Comparison of ENCODE assay signal across 5 cellular contexts in genomic region chr19:1251503-1252220, GRCh38. TPM values are rescaled to one million over a fixed set of nuclear protein-coding genes. Genes with fewer than 3 reads are reported as not detected.
DNase-seq lines count a peak whose midpoint lies in the region; ATAC-seq and TF ChIP-seq lines count a peak whose summit lies in the region.

No MANE protein-coding gene starts in this region.

- H3K4me3 Mint-ChIP-seq in activated T-helper 2 cell treated with anti-CD3 and anti-CD28 coated beads, Interferon-gamma antibody, Interleukin-2, Interleukin-4, amounts not matched to agents 10 μg/mL and 5 μg/mL and 100 μg/mL, durations not matched to agents 14 hours and 24 hours and 36 hours (ENCODE audit: low read depth): peak overlapping the region; percentile 93

- H3K9me3 ChIP-seq in MG63 (no peaks in the 10 kb centered on the region), liver (ENCODE audit: control insufficient read depth in 4 of 4, low read length in 3 of 4) (no peaks in the 10 kb centered on the region)

- peak overlapping the region; percentile 90 for H3K27ac Mint-ChIP-seq in activated T-helper 2 cell treated with anti-CD3 and anti-CD28 coated beads, Interferon-gamma antibody, Interleukin-2, Interleukin-4, amounts not matched to agents 10 μg/mL and 5 μg/mL and 100 μg/mL, durations not matched to agents 14 hours and 24 hours and 36 hours

- TF ChIP-seq CTCF in liver (IDR thresholded peaks at IDR 0.05; ENCODE audit: low read depth, low read length, missing input control): no peak

- no peaks in the 10 kb centered on the region for H3K27me3 Mint-ChIP-seq in activated T-helper 2 cell treated with anti-CD3 and anti-CD28 coated beads, Interferon-gamma antibody, Interleukin-2, Interleukin-4, amounts not matched to agents 10 μg/mL and 5 μg/mL and 100 μg/mL, durations not matched to agents 14 hours and 24 hours and 36 hours (ENCODE audit: low read depth)

- intact Hi-C loops in activated T-helper 2 cell treated with anti-CD3 and anti-CD28 coated beads, Interferon-gamma antibody, Interleukin-2, Interleukin-4, amounts not matched to agents 10 μg/mL and 5 μg/mL and 100 μg/mL, durations not matched to agents 14 hours and 24 hours and 36 hours (cut with micrococcal nuclease): no loop called here

- peaks cover 44% of the 10 kb centered on the region for H3K36me3 Mint-ChIP-seq in activated T-helper 2 cell treated with anti-CD3 and anti-CD28 coated beads, Interferon-gamma antibody, Interleukin-2, Interleukin-4, amounts not matched to agents 10 μg/mL and 5 μg/mL and 100 μg/mL, durations not matched to agents 14 hours and 24 hours and 36 hours (ENCODE audit: low read depth)

- peaks cover 19 to 63% (median 44%) of the 10 kb centered on the region in 4 donors for H3K4me1 ChIP-seq in liver (ENCODE audit: control insufficient read depth in 4 of 4, insufficient read depth in 4 of 4, low read length in 3 of 4)

- H3K4me3 ChIP-seq in MG63 (peak overlapping the region; percentile 69), liver (ENCODE audit: low read depth in 1 of 3, low read length in 3 of 3) (peak overlapping the region; percentile 55 to 75 (median 69))

- DNase-seq in MG63 (no peak), HuH-7 (ENCODE audit: low spot score) (no peak)
- DNase-seq in activated T-helper 2 cell treated with anti-CD3 and anti-CD28 coated beads, Interferon-gamma antibody, Interleukin-2, Interleukin-4, amounts not matched to agents 10 μg/mL and 5 μg/mL and 100 μg/mL, durations not matched to agents 14 hours and 24 hours and 36 hours (ENCODE audit: low spot score): peak; percentile 61

- no peak for TF ChIP-seq RAD21 in liver (IDR thresholded peaks at IDR 0.05)

- no peaks in the 10 kb centered on the region for H3K27me3 ChIP-seq in MG63
- no peaks in the 10 kb centered on the region for H3K27me3 ChIP-seq in liver (ENCODE audit: control insufficient read depth in 4 of 4, insufficient read depth in 4 of 4, low read length in 3 of 4)

- 9% methylated on average over 31 of the region's 31 CpGs for WGBS in liver

- H3K27ac ChIP-seq in liver (ENCODE audit: low read depth in 1 of 2, low read length in 2 of 2): peak overlapping the region; percentile 90 to 97

- peak overlapping the region; percentile 23 to 54 for H3K9ac ChIP-seq in liver (ENCODE audit: low read depth in 1 of 2, low read length in 2 of 2)

- H3K9me3 Mint-ChIP-seq in activated T-helper 2 cell treated with anti-CD3 and anti-CD28 coated beads, Interferon-gamma antibody, Interleukin-2, Interleukin-4, amounts not matched to agents 10 μg/mL and 5 μg/mL and 100 μg/mL, durations not matched to agents 14 hours and 24 hours and 36 hours: no peaks in the 10 kb centered on the region

- no peak for ATAC-seq in GM18502 (IDR thresholded peaks at IDR 0.05; ENCODE audit: poor library complexity, unreplicated experiment)

- H3K36me3 ChIP-seq in MG63 (peaks cover 47% of the 10 kb centered on the region), liver (ENCODE audit: control insufficient read depth in 4 of 4, insufficient read depth in 3 of 4, low read depth in 1 of 4, low read length in 3 of 4) (peaks cover 15 to 22% (median 17%) of the 10 kb centered on the region in 4 donors)

- peaks cover 7% of the 10 kb centered on the region for H3K4me1 Mint-ChIP-seq in activated T-helper 2 cell treated with anti-CD3 and anti-CD28 coated beads, Interferon-gamma antibody, Interleukin-2, Interleukin-4, amounts not matched to agents 10 μg/mL and 5 μg/mL and 100 μg/mL, durations not matched to agents 14 hours and 24 hours and 36 hours (ENCODE audit: low read depth)

TF ChIP-seq in liver, 16 proteins besides CTCF, POLR2A, EP300 and RAD21:
- TF ChIP-seq NR2F2 (IDR thresholded peaks at IDR 0.05) (peak; percentile 22), TAF1 (conservative IDR thresholded peaks at IDR 0.05) (no peak)
TF ChIP-seq in liver: peak in this region for 1.

RNA-seq across cellular contexts. Expression of gene MIDN, which starts 3.3 kb away (rescaled TPM):
- 4.6 and 5.7 TPM in 2 replicates for total RNA-seq in MG63 (2014; rRNA removed; shearing (Covaris generic); ENCODE audit: low replicate concordance)
- total RNA-seq in activated T-helper 2 cell treated with anti-CD3 and anti-CD28 coated beads, Interferon-gamma antibody, Interleukin-2, Interleukin-4, amounts not matched to agents 10 μg/mL and 5 μg/mL and 100 μg/mL, durations not matched to agents 14 hours and 24 hours and 36 hours: 84.7 and 85.4 TPM in 2 replicates
- total RNA-seq in liver: 10 to 100 TPM in 1 of 2 donors, 1 to 10 TPM in 1; 9.1 to 22.9 TPM
- polyA plus RNA-seq in liver: 10 to 100 TPM in 1 of 2 donors, 1 to 10 TPM in 1; 2.9 to 14.6 TPM

RNA-seq across cellular contexts. Expression of gene ATP5F1D, which starts 10.1 kb away (rescaled TPM):
- 29.4 and 33.8 TPM in 2 replicates for total RNA-seq in MG63 (2014; rRNA removed; shearing (Covaris generic); ENCODE audit: low replicate concordance)
- total RNA-seq in activated T-helper 2 cell treated with anti-CD3 and anti-CD28 coated beads, Interferon-gamma antibody, Interleukin-2, Interleukin-4, amounts not matched to agents 10 μg/mL and 5 μg/mL and 100 μg/mL, durations not matched to agents 14 hours and 24 hours and 36 hours: 233 and 240 TPM in 2 replicates
- total RNA-seq in liver: 10 to 100 TPM; 20.2 to 44.5 TPM
- 100 to 1,000 TPM; 246 to 315 TPM for polyA plus RNA-seq in liver

RNA-seq across cellular contexts. Expression of gene CBARP, which starts 13.9 kb away (rescaled TPM):
- 0.30 and 0.35 TPM in 2 replicates for total RNA-seq in MG63 (2014; rRNA removed; shearing (Covaris generic); ENCODE audit: low replicate concordance)
- total RNA-seq in activated T-helper 2 cell treated with anti-CD3 and anti-CD28 coated beads, Interferon-gamma antibody, Interleukin-2, Interleukin-4, amounts not matched to agents 10 μg/mL and 5 μg/mL and 100 μg/mL, durations not matched to agents 14 hours and 24 hours and 36 hours: 3.5 and 3.7 TPM in 2 replicates
- total RNA-seq in liver: under 1 TPM; 0.05 to 0.25 TPM
- under 1 TPM in 1 of 2 donors, not detected in 1; 0.06 TPM for polyA plus RNA-seq in liver

RNA-seq across cellular contexts. Expression of gene CIRBP, which starts 17.5 kb away (rescaled TPM):
- total RNA-seq in MG63 (2014; rRNA removed; shearing (Covaris generic); ENCODE audit: low replicate concordance): 64.1 and 68.5 TPM in 2 replicates
- total RNA-seq in activated T-helper 2 cell treated with anti-CD3 and anti-CD28 coated beads, Interferon-gamma antibody, Interleukin-2, Interleukin-4, amounts not matched to agents 10 μg/mL and 5 μg/mL and 100 μg/mL, durations not matched to agents 14 hours and 24 hours and 36 hours: 214 and 226 TPM in 2 replicates
- total RNA-seq in liver: 100 to 1,000 TPM in 1 of 2 donors, 10 to 100 TPM in 1; 80.5 to 135 TPM
- 100 to 1,000 TPM in 1 of 2 donors, 10 to 100 TPM in 1; 41.1 to 113 TPM for polyA plus RNA-seq in liver

RNA-seq across cellular contexts. Expression of gene FAM174C, which starts 23.7 kb away (rescaled TPM):
- 32.2 and 57.2 TPM in 2 replicates for total RNA-seq in MG63 (2014; rRNA removed; shearing (Covaris generic); ENCODE audit: low replicate concordance)
- total RNA-seq in activated T-helper 2 cell treated with anti-CD3 and anti-CD28 coated beads, Interferon-gamma antibody, Interleukin-2, Interleukin-4, amounts not matched to agents 10 μg/mL and 5 μg/mL and 100 μg/mL, durations not matched to agents 14 hours and 24 hours and 36 hours: 91.7 and 99.4 TPM in 2 replicates
- total RNA-seq in liver: 10 to 100 TPM; 14.6 to 15.7 TPM
- 10 to 100 TPM; 51.9 to 79.8 TPM for polyA plus RNA-seq in liver
